1 cellular context compared by ENCODE assay signal in genomic region chr6:133952815-133953633, GRCh38.
TF ChIP-seq lines count a peak whose summit lies in the region.

TBPL1 (plus strand) TSS chr6:133953224; CDS start chr6:133980126, 26,902 bp downstream.

TF ChIP-seq in HepG2, 621 proteins besides CTCF, POLR2A, EP300 and RAD21 (continued from another document):
- TF ChIP-seq ZNF354B (CRISPR knock-in tag; IDR thresholded peaks at IDR 0.05) (no peak), BATF2 (CRISPR knock-in tag; IDR thresholded peaks at IDR 0.05) (no peak; the same call in 1 of the 2 replicates), ATF6 (CRISPR knock-in tag; conservative IDR thresholded peaks at IDR 0.05) (0 out of 2 replicates have a peak, but pooled peaks have one; percentile 67), PRDM15 (CRISPR knock-in tag; IDR thresholded peaks at IDR 0.05) (peak; percentile 91), ZNF318 (CRISPR knock-in tag; IDR thresholded peaks at IDR 0.05) (no peak), THAP11 (CRISPR knock-in tag; IDR thresholded peaks at IDR 0.05) (peak; percentile 92), SETDB1 (CRISPR knock-in tag; IDR thresholded peaks at IDR 0.05; ENCODE audit: borderline replicate concordance) (no peak), ARID2 (CRISPR knock-in tag; IDR thresholded peaks at IDR 0.05; ENCODE audit: borderline replicate concordance) (peak; percentile 94; the same call in 1 of the 2 replicates), ZBTB33 (CRISPR knock-in tag; IDR thresholded peaks at IDR 0.05) (peak; percentile 29; the same call in 1 of the 2 replicates), ATF3 (CRISPR knock-in tag; IDR thresholded peaks at IDR 0.05) (peak; percentile 56; the same call in 1 of the 2 replicates), MTA3 (CRISPR knock-in tag; IDR thresholded peaks at IDR 0.05) (no peak), CAMTA2 (CRISPR knock-in tag; IDR thresholded peaks at IDR 0.05; ENCODE audit: borderline replicate concordance) (0 out of 2 replicates have a peak, but pooled peaks have one; percentile 75), SRSF9 (IDR thresholded peaks at IDR 0.05; ENCODE audit: borderline replicate concordance, insufficient read depth, low read depth, low read length, poor library complexity, severe bottlenecking) (no peak), CENPBD1 (CRISPR knock-in tag; IDR thresholded peaks at IDR 0.05; ENCODE audit: borderline replicate concordance, low read depth) (no peak), FLYWCH1 (CRISPR knock-in tag; IDR thresholded peaks at IDR 0.05) (no peak), ZNF747 (CRISPR knock-in tag; IDR thresholded peaks at IDR 0.05; ENCODE audit: borderline replicate concordance) (peak; percentile 91), KMT2A (CRISPR knock-in tag; IDR thresholded peaks at IDR 0.05) (peak; percentile 98), NCOA2 (CRISPR knock-in tag; IDR thresholded peaks at IDR 0.05) (peak; percentile 43; the same call in 1 of the 2 replicates), HNF4A (CRISPR knock-in tag; IDR thresholded peaks at IDR 0.05) (no peak), PATZ1 (CRISPR knock-in tag; IDR thresholded peaks at IDR 0.05) (peak; percentile 88; the same call in 1 of the 2 replicates), SPEN (CRISPR knock-in tag; IDR thresholded peaks at IDR 0.05; ENCODE audit: low read depth) (peak; percentile 97), SMAD1 (CRISPR knock-in tag; IDR thresholded peaks at IDR 0.05; ENCODE audit: borderline replicate concordance, low read depth) (no peak; the same call in 1 of the 2 replicates), IRF2 (CRISPR knock-in tag; IDR thresholded peaks at IDR 0.05) (peak; percentile 93)
